8 cellular contexts compared by ENCODE assay signal in genomic region chr17:1398028-1398427, GRCh38. TPM values are rescaled to one million over a fixed set of nuclear protein-coding genes. Genes with fewer than 3 reads are reported as not detected.
DNase-seq lines count a peak whose midpoint lies in the region.

No MANE protein-coding gene starts in this region.

- no peaks in the 10 kb centered on the region for H3K9me3 ChIP-seq in iPS-20b (ENCODE audit: insufficient read depth, low read depth, low read length)

- H3K9ac ChIP-seq in iPS-20b (ENCODE audit: low read depth, low read length), result peak overlapping the region; percentile 100

- peaks cover 32% of the 10 kb centered on the region for H3K36me3 Mint-ChIP-seq in T-helper 2 cell treated with Interferon-gamma antibody and Interleukin-4, amounts not matched to agents 5 μg/mL and 100 μg/mL, for 36 hours (ENCODE audit: low read depth)
- H3K36me3 Mint-ChIP-seq in activated T-helper 1 cell treated with anti-CD3 and anti-CD28 coated beads, Interleukin-12 subunit alpha, Interleukin-12 subunit beta, Interleukin-2, Interleukin-4 antibody, amounts not matched to agents 30 ng/mL and 10 ng/mL and 1 ng/mL, durations not matched to agents 14 hours and 24 hours and 36 hours (ENCODE audit: low read depth), result peaks cover 31% of the 10 kb centered on the region

- peak overlapping the region; percentile 97 for H3K27ac Mint-ChIP-seq in T-helper 2 cell treated with Interferon-gamma antibody and Interleukin-4, amounts not matched to agents 5 μg/mL and 100 μg/mL, for 36 hours
- H3K27ac Mint-ChIP-seq in activated T-helper 1 cell treated with anti-CD3 and anti-CD28 coated beads, Interleukin-12 subunit alpha, Interleukin-12 subunit beta, Interleukin-2, Interleukin-4 antibody, amounts not matched to agents 30 ng/mL and 10 ng/mL and 1 ng/mL, durations not matched to agents 14 hours and 24 hours and 36 hours, result peak overlapping the region; percentile 98

- peaks cover 20% of the 10 kb centered on the region for H3K36me3 ChIP-seq in iPS-20b (ENCODE audit: insufficient read depth, low read depth, low read length)

- H3K27ac ChIP-seq in iPS-20b (ENCODE audit: low read length) (no peak overlapping the region), temporal lobe (ENCODE audit: low read depth, low read length) (peak overlapping the region; percentile 17)

- H3K9me3 Mint-ChIP-seq in T-helper 2 cell treated with Interferon-gamma antibody and Interleukin-4, amounts not matched to agents 5 μg/mL and 100 μg/mL, for 36 hours, result no peaks in the 10 kb centered on the region
- no peaks in the 10 kb centered on the region for H3K9me3 Mint-ChIP-seq in activated T-helper 1 cell treated with anti-CD3 and anti-CD28 coated beads, Interleukin-12 subunit alpha, Interleukin-12 subunit beta, Interleukin-2, Interleukin-4 antibody, amounts not matched to agents 30 ng/mL and 10 ng/mL and 1 ng/mL, durations not matched to agents 14 hours and 24 hours and 36 hours

- peaks cover 6% of the 10 kb centered on the region for H3K27me3 Mint-ChIP-seq in T-helper 2 cell treated with Interferon-gamma antibody and Interleukin-4, amounts not matched to agents 5 μg/mL and 100 μg/mL, for 36 hours (ENCODE audit: low read depth)
- H3K27me3 Mint-ChIP-seq in activated T-helper 1 cell treated with anti-CD3 and anti-CD28 coated beads, Interleukin-12 subunit alpha, Interleukin-12 subunit beta, Interleukin-2, Interleukin-4 antibody, amounts not matched to agents 30 ng/mL and 10 ng/mL and 1 ng/mL, durations not matched to agents 14 hours and 24 hours and 36 hours (ENCODE audit: insufficient read depth), result peaks cover 3% of the 10 kb centered on the region

- H3K4me3 ChIP-seq in iPS-20b (ENCODE audit: low read length), result peak overlapping the region; percentile 100

- peak overlapping the region; percentile 98 for H3K4me3 Mint-ChIP-seq in T-helper 2 cell treated with Interferon-gamma antibody and Interleukin-4, amounts not matched to agents 5 μg/mL and 100 μg/mL, for 36 hours
- H3K4me3 Mint-ChIP-seq in activated T-helper 1 cell treated with anti-CD3 and anti-CD28 coated beads, Interleukin-12 subunit alpha, Interleukin-12 subunit beta, Interleukin-2, Interleukin-4 antibody, amounts not matched to agents 30 ng/mL and 10 ng/mL and 1 ng/mL, durations not matched to agents 14 hours and 24 hours and 36 hours, result peak overlapping the region; percentile 97

- H3K4me1 Mint-ChIP-seq in T-helper 2 cell treated with Interferon-gamma antibody and Interleukin-4, amounts not matched to agents 5 μg/mL and 100 μg/mL, for 36 hours (ENCODE audit: low read depth), result peaks cover 30% of the 10 kb centered on the region
- H3K4me1 Mint-ChIP-seq in activated T-helper 1 cell treated with anti-CD3 and anti-CD28 coated beads, Interleukin-12 subunit alpha, Interleukin-12 subunit beta, Interleukin-2, Interleukin-4 antibody, amounts not matched to agents 30 ng/mL and 10 ng/mL and 1 ng/mL, durations not matched to agents 14 hours and 24 hours and 36 hours (ENCODE audit: low read depth), result peaks cover 33% of the 10 kb centered on the region

- no peak for DNase-seq in T-helper 2 cell treated with Interferon-gamma antibody and Interleukin-4, amounts not matched to agents 5 μg/mL and 100 μg/mL, for 36 hours (ENCODE audit: low spot score)
- DNase-seq in T-helper 2 cell (no peak), GF-D8 (lab: John Stamatoyannopoulos, UW) (no peak), hepatic stellate cell (ENCODE audit: low spot score) (no peak), COR-L47 (lab: John Stamatoyannopoulos, UW) (no peak)
- no peak for DNase-seq in activated T-helper 1 cell treated with anti-CD3 and anti-CD28 coated beads, Interleukin-12 subunit alpha, Interleukin-12 subunit beta, Interleukin-2, Interleukin-4 antibody, amounts not matched to agents 30 ng/mL and 10 ng/mL and 1 ng/mL, durations not matched to agents 14 hours and 24 hours and 36 hours (ENCODE audit: low spot score)

- no peaks in the 10 kb centered on the region for H3K27me3 ChIP-seq in iPS-20b (ENCODE audit: insufficient read depth, low read length)

- peaks cover 19% of the 10 kb centered on the region; the same call in 1 of the 2 replicates for H3K4me1 ChIP-seq in iPS-20b (ENCODE audit: insufficient read depth, low read length)

- intact Hi-C loops in activated T-helper 1 cell treated with anti-CD3 and anti-CD28 coated beads, Interleukin-12 subunit alpha, Interleukin-12 subunit beta, Interleukin-2, Interleukin-4 antibody, amounts not matched to agents 30 ng/mL and 10 ng/mL and 1 ng/mL, durations not matched to agents 14 hours and 24 hours and 36 hours (cut with micrococcal nuclease), result loop anchor here (2.0 kb wide), 1 partner anchor 93 kb away; no protein-coding TSS in a partner anchor

RNA-seq across cellular contexts. Expression of gene YWHAE, which starts 2.0 kb away (rescaled TPM):
- 439 and 444 TPM in 2 replicates for total RNA-seq in activated T-helper 1 cell treated with anti-CD3 and anti-CD28 coated beads, Interleukin-12 subunit alpha, Interleukin-12 subunit beta, Interleukin-2, Interleukin-4 antibody, amounts not matched to agents 30 ng/mL and 10 ng/mL and 1 ng/mL, durations not matched to agents 14 hours and 24 hours and 36 hours
- 690 TPM for total RNA-seq in temporal lobe

RNA-seq across cellular contexts. Expression of gene CRK, which starts 58.0 kb away (rescaled TPM):
- 19.8 and 24.2 TPM in 2 replicates for total RNA-seq in activated T-helper 1 cell treated with anti-CD3 and anti-CD28 coated beads, Interleukin-12 subunit alpha, Interleukin-12 subunit beta, Interleukin-2, Interleukin-4 antibody, amounts not matched to agents 30 ng/mL and 10 ng/mL and 1 ng/mL, durations not matched to agents 14 hours and 24 hours and 36 hours
- 98.6 TPM for total RNA-seq in temporal lobe
